Comparison of ENCODE assay signal across 7 cellular contexts in the genomic region with DNA sequence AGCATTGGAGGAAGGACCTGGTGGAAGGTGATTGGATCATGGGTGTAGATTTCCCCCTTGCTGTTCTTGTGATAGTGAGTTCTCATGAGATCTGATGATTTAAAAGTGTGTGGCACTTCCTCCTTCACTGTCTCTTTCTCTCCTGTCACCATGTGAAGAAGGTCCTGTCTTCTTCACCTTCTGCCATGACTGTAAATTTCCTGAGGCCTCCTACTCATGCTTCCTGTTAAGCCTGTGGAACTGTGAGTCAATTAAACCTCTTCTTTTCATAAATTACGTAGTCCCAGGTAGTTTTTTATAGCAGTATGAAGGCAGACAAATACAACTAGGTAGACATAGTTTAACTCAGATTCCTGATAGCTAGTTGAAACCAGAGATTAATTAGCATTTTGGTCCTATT. TPM values are rescaled to one million over a fixed set of nuclear protein-coding genes. Genes with fewer than 3 reads are reported as not detected.
A peak's percentile ranks its signal among the peaks of the same experiment; 100 is the strongest.
DNase-seq lines count a peak whose midpoint lies in the region; FAIRE-seq and TF ChIP-seq lines count a peak whose summit lies in the region.
"Not testable (repeated sequence)": the region's sequence is repeated elsewhere in the genome, so short reads cannot be mapped to it uniquely, and the experiment has no call there.

No MANE protein-coding gene starts in this region.

- not testable (repeated sequence) for DNase-seq in GM12891 (ENCODE audit: insufficient read length, low spot score); progenitor cell of endocrine pancreas (ENCODE audit: low spot score, unreplicated experiment)
- DNase-seq in KBM-7 (peak; percentile 10), dermis blood vessel endothelial cell (peak; percentile 38), kidney tubule cell (ENCODE audit: low spot score) (peak; percentile 25)
- DNase-seq in activated CD4-positive, alpha-beta memory T cell treated with anti-CD3 and anti-CD28 coated beads for 36 hours, result peak; percentile 25
- peak; percentile 23 for DNase-seq in activated naive CD4-positive, alpha-beta T cell treated with anti-CD3 and anti-CD28 coated beads, Interleukin-2, amount 50 U/mL, for 16 hours

- H3K27ac Mint-ChIP-seq in activated CD4-positive, alpha-beta memory T cell treated with anti-CD3 and anti-CD28 coated beads for 36 hours, result peak overlapping the region; percentile 73
- peak overlapping the region; percentile 18 for H3K27ac Mint-ChIP-seq in progenitor cell of endocrine pancreas

- CTCF ChIA-PET in activated CD4-positive, alpha-beta memory T cell treated with anti-CD3 and anti-CD28 coated beads for 36 hours (lab: Charles Lee), result interaction anchor here (1.0 kb wide), 1 partner anchor 13 kb away, joined by 3 read pairs; no protein-coding TSS in a partner anchor

- not testable (repeated sequence) for H3K4me3 Mint-ChIP-seq in activated CD4-positive, alpha-beta memory T cell treated with anti-CD3 and anti-CD28 coated beads for 36 hours; progenitor cell of endocrine pancreas (ENCODE audit: low read depth)

- H3K4me1 Mint-ChIP-seq in activated CD4-positive, alpha-beta memory T cell treated with anti-CD3 and anti-CD28 coated beads for 36 hours (ENCODE audit: low read depth), result peaks cover 59% of the 10 kb centered on the region
- H3K4me1 Mint-ChIP-seq in progenitor cell of endocrine pancreas (ENCODE audit: low read depth), result peaks cover 18% of the 10 kb centered on the region

- H3K36me3 Mint-ChIP-seq in activated CD4-positive, alpha-beta memory T cell treated with anti-CD3 and anti-CD28 coated beads for 36 hours, result peaks cover 68% of the 10 kb centered on the region
- H3K36me3 Mint-ChIP-seq in progenitor cell of endocrine pancreas (ENCODE audit: insufficient read depth), result peaks cover 18% of the 10 kb centered on the region

- intact Hi-C loops in activated CD4-positive, alpha-beta memory T cell treated with anti-CD3 and anti-CD28 coated beads for 36 hours (cut with micrococcal nuclease), result loop anchor here (1.0 to 2.0 kb wide), 3 partner anchors 26 to 338 kb away; no protein-coding TSS in a partner anchor

- TF ChIP-seq CTCF in progenitor cell of endocrine pancreas (IDR thresholded peaks at IDR 0.05; ENCODE audit: unreplicated experiment), result not testable (repeated sequence)

- in situ Hi-C loops in KBM-7 (cut with MboI; ENCODE audit: low pct_unique_long_range_greater_than_20kb, low sequenced_read_pairs), result not testable (repeated sequence)

- not testable (repeated sequence) for TF ChIP-seq POLR2A in GM12891 (IDR thresholded peaks at IDR 0.05; ENCODE audit: low read depth, low read length)

- peaks cover 42% of the 10 kb centered on the region for H3K9me3 Mint-ChIP-seq in activated CD4-positive, alpha-beta memory T cell treated with anti-CD3 and anti-CD28 coated beads for 36 hours
- peaks cover 11% of the 10 kb centered on the region for H3K9me3 Mint-ChIP-seq in progenitor cell of endocrine pancreas (ENCODE audit: low read depth)

- peak; percentile 45 for FAIRE-seq in GM12891 (lab: Jason Lieb, UNC)

- POLR2A ChIA-PET in activated CD4-positive, alpha-beta memory T cell treated with anti-CD3 and anti-CD28 coated beads for 36 hours (lab: Charles Lee), result not testable (repeated sequence)

- not testable (repeated sequence) for H3K27me3 Mint-ChIP-seq in activated CD4-positive, alpha-beta memory T cell treated with anti-CD3 and anti-CD28 coated beads for 36 hours; progenitor cell of endocrine pancreas

RNA-seq across cellular contexts. Expression of a gene that starts 57.1 kb away (rescaled TPM):
- 3.0 TPM for polyA plus RNA-seq in GM12891 (2012; ENCODE audit: low read depth, missing spikeins)
- 10 to 100 TPM; 40.0 to 43.4 TPM for total RNA-seq in activated CD4-positive, alpha-beta memory T cell treated with anti-CD3 and anti-CD28 coated beads for 36 hours
- 43.1 and 43.7 TPM in 2 replicates for total RNA-seq in dermis blood vessel endothelial cell
- total RNA-seq in progenitor cell of endocrine pancreas, result 28.2 and 30.7 TPM in 2 replicates

RNA-seq across cellular contexts. Expression of a gene that starts 58.3 kb away (rescaled TPM):
- polyA plus RNA-seq in GM12891 (2012; ENCODE audit: low read depth, missing spikeins), result 8.4 TPM
- 1 to 10 TPM; 3.0 to 3.9 TPM for total RNA-seq in activated CD4-positive, alpha-beta memory T cell treated with anti-CD3 and anti-CD28 coated beads for 36 hours
- total RNA-seq in dermis blood vessel endothelial cell (13.4 and 21.3 TPM in 2 replicates), progenitor cell of endocrine pancreas (46.3 and 50.4 TPM in 2 replicates)
